ENCODE assay signal across 26 cellular contexts in genomic region chr5:164746723-164747122, GRCh38.
"Had no signal": no experiment of that assay in that cellular context is flagged by ENCODE, and none has a peak within 500 bp of the region (broad histone marks: within the 10 kb centered on the region; RNA-seq: fewer than 3 reads in every experiment).

No MANE protein-coding gene starts in this region.

- H3K27me3 Mint-ChIP-seq: activated CD4-positive, alpha-beta T cell treated with anti-CD3 and anti-CD28 coated beads, Interleukin-2, amount 10 ng/mL, durations not matched to agents 24 days and 14 days; activated CD8-positive, alpha-beta memory T cell treated with anti-CD3 and anti-CD28 coated beads, Interleukin-2, amount 10 ng/mL, durations not matched to agents 7 days and 5 days had no signal

- H3K4me1 Mint-ChIP-seq: activated CD8-positive, alpha-beta memory T cell treated with anti-CD3 and anti-CD28 coated beads, Interleukin-2, amount 10 ng/mL, durations not matched to agents 7 days and 5 days; neural progenitor cell had no signal

- H3K9me3 ChIP-seq: breast epithelium, spleen, tibial nerve had no signal

- H3K4me3 ChIP-seq: breast epithelium, heart left ventricle, neural progenitor cell, spleen, tibial nerve had no signal

- H2AFZ ChIP-seq: neural progenitor cell had no signal

- H3K4me2 ChIP-seq: neural progenitor cell had no signal

- H3K36me3 Mint-ChIP-seq: activated CD8-positive, alpha-beta memory T cell treated with anti-CD3 and anti-CD28 coated beads, Interleukin-2, amount 10 ng/mL, durations not matched to agents 7 days and 5 days; activated naive CD4-positive, alpha-beta T cell treated with anti-CD3 and anti-CD28 coated beads, Interleukin-2, amount 50 U/mL, for 72 hours; immature natural killer cell; natural killer cell; neural progenitor cell had no signal

- DNase-seq: activated CD4-positive, alpha-beta T cell treated with anti-CD3 and anti-CD28 coated beads, Interleukin-2, amount 10 ng/mL, durations not matched to agents 24 days and 14 days; activated CD8-positive, alpha-beta memory T cell treated with anti-CD3 and anti-CD28 coated beads, Interleukin-2, amount 10 ng/mL, durations not matched to agents 7 days and 5 days; activated CD8-positive, alpha-beta T cell treated with anti-CD3 and anti-CD28 coated beads, Interleukin-2, amount 10 ng/mL, durations not matched to agents 7 days and 5 days; activated naive CD4-positive, alpha-beta T cell; activated T-cell treated with anti-CD3 and anti-CD28 coated beads, Interleukin-2, amount 50 U/mL, for 48 hours; central memory CD4-positive, alpha-beta T cell; endodermal cell; foreskin fibroblast; heart left ventricle; hypothalamus; immature natural killer cell; kidney; left colon; midbrain; natural killer cell; right cardiac atrium; spleen; stimulated activated naive CD4-positive, alpha-beta T cell; T1000; WERI-Rb-1 had no signal

- H3K9me3 Mint-ChIP-seq: endodermal cell, neural progenitor cell had no signal

- H3K27ac Mint-ChIP-seq: activated CD4-positive, alpha-beta T cell treated with anti-CD3 and anti-CD28 coated beads, Interleukin-2, amount 10 ng/mL, durations not matched to agents 24 days and 14 days; activated CD8-positive, alpha-beta memory T cell treated with anti-CD3 and anti-CD28 coated beads, Interleukin-2, amount 10 ng/mL, durations not matched to agents 7 days and 5 days; activated CD8-positive, alpha-beta T cell treated with anti-CD3 and anti-CD28 coated beads, Interleukin-2, amount 10 ng/mL, durations not matched to agents 7 days and 5 days; activated naive CD4-positive, alpha-beta T cell treated with anti-CD3 and anti-CD28 coated beads, Interleukin-2, amount 50 U/mL, for 72 hours; endodermal cell; natural killer cell; neural progenitor cell had no signal

- ATAC-seq: activated CD4-positive, CD25-positive, alpha-beta regulatory T cell treated with anti-CD3 and anti-CD28 coated beads, Interleukin-2, amount 50 U/mL, for 24 hours; activated CD8-positive, alpha-beta memory T cell treated with anti-CD3 and anti-CD28 coated beads, Interleukin-2, amount 10 ng/mL, durations not matched to agents 7 days and 5 days; activated CD8-positive, alpha-beta T cell treated with anti-CD3 and anti-CD28 coated beads, Interleukin-2, amount 10 ng/mL, durations not matched to agents 7 days and 5 days; activated naive CD4-positive, alpha-beta T cell treated with anti-CD3 and anti-CD28 coated beads, Interleukin-2, amount 50 U/mL, for 72 hours; esophagus mucosa; heart left ventricle; left colon; natural killer cell; right cardiac atrium had no signal

- H3K27ac ChIP-seq: breast epithelium, heart left ventricle, neural progenitor cell, spleen, tibial nerve, WERI-Rb-1 had no signal

- H3K4me3 Mint-ChIP-seq: activated CD4-positive, alpha-beta T cell treated with anti-CD3 and anti-CD28 coated beads, Interleukin-2, amount 10 ng/mL, durations not matched to agents 24 days and 14 days; activated CD8-positive, alpha-beta memory T cell treated with anti-CD3 and anti-CD28 coated beads, Interleukin-2, amount 10 ng/mL, durations not matched to agents 7 days and 5 days; activated CD8-positive, alpha-beta T cell treated with anti-CD3 and anti-CD28 coated beads, Interleukin-2, amount 10 ng/mL, durations not matched to agents 7 days and 5 days; endodermal cell; natural killer cell; neural progenitor cell had no signal

- H3K27me3 ChIP-seq: breast epithelium, heart left ventricle, neural progenitor cell, spleen, tibial nerve had no signal

- H3K4me1 ChIP-seq: breast epithelium, heart left ventricle, neural progenitor cell, spleen, tibial nerve had no signal

- H3K9ac ChIP-seq: neural progenitor cell had no signal

- H3K36me3 ChIP-seq: breast epithelium, heart left ventricle, neural progenitor cell, spleen, tibial nerve, WERI-Rb-1 had no signal
